In the genomic region with DNA sequence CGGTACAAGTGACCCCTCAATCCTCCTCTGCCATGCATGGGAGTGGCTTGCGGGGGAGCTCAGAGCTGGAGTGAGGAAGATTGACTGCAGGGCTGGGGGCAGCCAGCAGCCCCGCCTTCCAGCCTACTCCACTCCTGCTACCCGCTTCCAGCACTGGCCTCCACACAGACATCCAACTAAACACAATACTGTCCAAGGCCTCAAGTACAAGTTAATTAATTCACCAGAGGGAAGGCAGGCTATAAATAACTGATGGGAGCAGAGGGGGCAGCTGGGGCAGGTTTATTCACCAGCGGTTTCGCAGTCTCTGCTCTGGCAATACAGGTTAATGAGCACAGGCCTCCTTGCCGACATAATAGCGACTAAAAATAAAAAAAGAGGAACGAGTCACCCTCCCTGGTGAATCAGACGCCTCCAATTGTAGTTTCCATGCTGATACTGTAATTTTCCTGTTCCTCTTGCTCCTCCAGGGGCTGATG, we compare ENCODE assay signal across 1 cellular context.
TF ChIP-seq lines count a peak whose summit lies in the region.

No MANE protein-coding gene starts in this region.

TF ChIP-seq in WTC11, 78 proteins besides CTCF, POLR2A, EP300 and RAD21 (continued from another document):
- TF ChIP-seq, protein P1, sequence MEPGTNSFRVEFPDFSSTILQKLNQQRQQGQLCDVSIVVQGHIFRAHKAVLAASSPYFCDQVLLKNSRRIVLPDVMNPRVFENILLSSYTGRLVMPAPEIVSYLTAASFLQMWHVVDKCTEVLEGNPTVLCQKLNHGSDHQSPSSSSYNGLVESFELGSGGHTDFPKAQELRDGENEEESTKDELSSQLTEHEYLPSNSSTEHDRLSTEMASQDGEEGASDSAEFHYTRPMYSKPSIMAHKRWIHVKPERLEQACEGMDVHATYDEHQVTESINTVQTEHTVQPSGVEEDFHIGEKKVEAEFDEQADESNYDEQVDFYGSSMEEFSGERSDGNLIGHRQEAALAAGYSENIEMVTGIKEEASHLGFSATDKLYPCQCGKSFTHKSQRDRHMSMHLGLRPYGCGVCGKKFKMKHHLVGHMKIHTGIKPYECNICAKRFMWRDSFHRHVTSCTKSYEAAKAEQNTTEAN (CRISPR knock-in tag; IDR thresholded peaks at IDR 0.05): no peak
